17 cellular contexts compared by ENCODE assay signal in genomic region chr5:175800656-175801081, GRCh38.
DNase-seq lines count a peak whose midpoint lies in the region; ATAC-seq, FAIRE-seq and TF ChIP-seq lines count a peak whose summit lies in the region.
"Had no signal": no experiment of that assay in that cellular context is flagged by ENCODE, and none has a peak within 500 bp of the region (broad histone marks: within the 10 kb centered on the region; RNA-seq: fewer than 3 reads in every experiment).

No MANE protein-coding gene starts in this region.

- no peak for TF ChIP-seq EP300 in H1 (IDR thresholded peaks at IDR 0.05; ENCODE audit: borderline replicate concordance in 1 of 2, low read depth in 2 of 2, low read length in 2 of 2)

- H2BK12ac ChIP-seq in H1 (ENCODE audit: low read depth, low read length), result no peak overlapping the region

- ATAC-seq in HCT116 (peak; percentile 32), HG03196 (IDR thresholded peaks at IDR 0.05; ENCODE audit: unreplicated experiment) (no peak), HG02623 (IDR thresholded peaks at IDR 0.05; ENCODE audit: unreplicated experiment) (no peak)
- ATAC-seq in activated naive CD8-positive, alpha-beta T cell treated with anti-CD3 and anti-CD28 coated beads, Interleukin-2, amount 50 U/mL, for 24 hours, result no peak
- ATAC-seq in activated CD8-positive, alpha-beta memory T cell treated with anti-CD3 and anti-CD28 coated beads, Interleukin-2, amount 10 ng/mL, durations not matched to agents 7 days and 5 days, result no peak

- no peak for DNase-seq in HCT116 (ENCODE audit: low read depth, low spot score)
- DNase-seq in RCC 7860 (ENCODE audit: low spot score), result peak; percentile 33
- DNase-seq in H1 (ENCODE audit: low read depth in 1 of 2, low spot score in 2 of 2), result no peak
- DNase-seq in activated naive CD8-positive, alpha-beta T cell treated with anti-CD3 and anti-CD28 coated beads, Interleukin-2, amount 50 U/mL, for 24 hours, result no peak
- DNase-seq in activated CD8-positive, alpha-beta memory T cell treated with anti-CD3 and anti-CD28 coated beads, Interleukin-2, amount 10 ng/mL, durations not matched to agents 7 days and 5 days, result no peak
- DNase-seq: immature natural killer cell; MM.1S; NCI-H526 treated with DMSO at 0.1 percent for 48 hours; stimulated activated CD4-positive, alpha-beta T cell treated with anti-CD3 and anti-CD28 coated beads, Interleukin-4, amount 100 ng/mL, for 1 hour; stimulated activated naive CD4-positive, alpha-beta T cell treated with Interleukin-2 at 50 U/mL for 16 hours had no signal

- no peaks in the 10 kb centered on the region for H3K79me1 ChIP-seq in H1 (ENCODE audit: low read depth, low read length)

- H3K23me2 ChIP-seq in H1 (ENCODE audit: low read depth, low read length), result peaks cover 13% of the 10 kb centered on the region; the same call in 1 of the 2 replicates

- H2AFZ ChIP-seq in ACC112 (ENCODE audit: low read length, unreplicated experiment), result no peak overlapping the region
- peak overlapping the region; percentile 73 for H2AFZ ChIP-seq in HCT116 (ENCODE audit: low read depth, low read length, poor library complexity, severe bottlenecking)
- no peak overlapping the region for H2AFZ ChIP-seq in H1 (ENCODE audit: low read length)

- TF ChIP-seq RAD21 in HCT116 (IDR thresholded peaks at IDR 0.05; ENCODE audit: low read depth) (no peak), H1 (IDR thresholded peaks at IDR 0.05 in 1 of 2, conservative IDR thresholded peaks at IDR 0.05 in 1 of 2; ENCODE audit: low read depth in 2 of 2, low read length in 2 of 2) (no peak)

- H3K9ac ChIP-seq in HCT116 (ENCODE audit: low read length) (no peak overlapping the region), H1 (replicated peaks in 1 of 4; ENCODE audit: extremely low read depth in 1 of 4, low read depth in 3 of 4, low read length in 3 of 4) (no peak overlapping the region)

- 69% methylated on average over 5 of the region's 5 CpGs; no CpG with 5 or more reads in 1 of the 2 experiments for WGBS in H1 (ENCODE audit: extremely low coverage in 1 of 2, insufficient coverage in 1 of 2, insufficient read length in 1 of 2, insufficient replicate concordance in 2 of 2, low coverage in 1 of 2, low lambda C conversion rate in 2 of 2, missing lambda C conversion rate in 1 of 2), 2 experiments

- H2BK120ac ChIP-seq in H1 (replicated peaks; ENCODE audit: low read depth, low read length), result no peak overlapping the region

- intact Hi-C loops in HCT116 (cut with micrococcal nuclease), result no loop called here

- H3K18ac ChIP-seq in H1 (ENCODE audit: extremely low read depth, low read length), result no peak overlapping the region

- H4K20me1 ChIP-seq in HCT116 (ENCODE audit: insufficient read depth) (no peaks in the 10 kb centered on the region), H1 (replicated peaks in 1 of 2; ENCODE audit: control insufficient read depth in 1 of 2, insufficient read depth in 2 of 2, low read length in 2 of 2) (peaks cover 0 to 6% of the 10 kb centered on the region in 2 experiments)

- TF ChIP-seq CTCF in HCT116 (IDR thresholded peaks at IDR 0.05 in 2 of 3, conservative IDR thresholded peaks at IDR 0.05 in 1 of 3; ENCODE audit: borderline replicate concordance in 1 of 3, insufficient read depth in 1 of 3, low read depth in 2 of 3, low read length in 2 of 3), result no peak
- TF ChIP-seq CTCF in H1 (IDR thresholded peaks at IDR 0.05; ENCODE audit: control extremely low read depth in 1 of 3, insufficient read depth in 1 of 3, low read depth in 1 of 3, low read length in 3 of 3), result no peak

- H3K27ac ChIP-seq in ACC112 (ENCODE audit: low read depth, low read length) (peak overlapping the region; percentile 55; the same call in 1 of the 2 replicates), HCT116 (ENCODE audit: low read depth, low read length) (no peak overlapping the region), H1 (ENCODE audit: low read depth, low read length) (no peak overlapping the region)
- H3K27ac ChIP-seq: epithelial cell of prostate, SK-N-MC had no signal

- H2AK5ac ChIP-seq in H1 (ENCODE audit: low read depth, low read length), result no peak overlapping the region

- H3K27me3 ChIP-seq in ACC112 (ENCODE audit: insufficient read depth, low read length), result peaks cover 50% of the 10 kb centered on the region
- no peaks in the 10 kb centered on the region for H3K27me3 ChIP-seq in HCT116 (ENCODE audit: insufficient read depth, low read length)
- peaks cover 3 to 7% (median 7%) of the 10 kb centered on the region in 4 experiments; a peak in 6 of 7 replicates for H3K27me3 ChIP-seq in H1 (replicated peaks in 1 of 4; ENCODE audit: control insufficient read depth in 3 of 4, extremely low read depth in 1 of 4, insufficient read depth in 3 of 4, low read length in 3 of 4)

- no peaks in the 10 kb centered on the region for H3K9me3 ChIP-seq in HCT116 (ENCODE audit: control insufficient read depth in 1 of 2, insufficient read depth in 1 of 2, low read depth in 1 of 2, low read length in 2 of 2)
- no peaks in the 10 kb centered on the region for H3K9me3 ChIP-seq in H1 (ENCODE audit: insufficient read depth in 2 of 2, low read depth in 1 of 2, low read length in 1 of 2)

- no peak overlapping the region for H3K27ac Mint-ChIP-seq in activated naive CD8-positive, alpha-beta T cell treated with anti-CD3 and anti-CD28 coated beads, Interleukin-2, amount 50 U/mL, for 24 hours
- H3K27ac Mint-ChIP-seq in activated CD8-positive, alpha-beta memory T cell treated with anti-CD3 and anti-CD28 coated beads, Interleukin-2, amount 10 ng/mL, durations not matched to agents 7 days and 5 days, result no peak overlapping the region
- H3K27ac Mint-ChIP-seq: B cell, immature natural killer cell had no signal

- H3K4me1 Mint-ChIP-seq in activated naive CD8-positive, alpha-beta T cell treated with anti-CD3 and anti-CD28 coated beads, Interleukin-2, amount 50 U/mL, for 24 hours, result peaks cover 5% of the 10 kb centered on the region
- peaks cover 6% of the 10 kb centered on the region for H3K4me1 Mint-ChIP-seq in activated CD8-positive, alpha-beta memory T cell treated with anti-CD3 and anti-CD28 coated beads, Interleukin-2, amount 10 ng/mL, durations not matched to agents 7 days and 5 days

- H2BK20ac ChIP-seq in H1 (ENCODE audit: low read length), result no peak overlapping the region

- no peak overlapping the region for H4K8ac ChIP-seq in H1 (ENCODE audit: extremely low read depth, insufficient read depth, low read length)

- H2BK15ac ChIP-seq in H1 (ENCODE audit: low read length), result no peak overlapping the region

- no peak overlapping the region for H3K56ac ChIP-seq in H1 (replicated peaks; ENCODE audit: insufficient read length, low read depth, low read length)

- CTCF ChIA-PET in HCT116 (lab: Charles Lee), result no interaction called here
- CTCF ChIA-PET in H1 (lab: Charles Lee; ENCODE audit: partially characterized antibody), result interaction anchor here (0.6 to 5.3 kb wide), 6 partner anchors 22 to 107 kb away, joined by 3 to 57 read pairs (median 4); partner anchors contain the start of gene CPLX2
- CTCF ChIA-PET in activated CD8-positive, alpha-beta memory T cell treated with anti-CD3 and anti-CD28 coated beads, Interleukin-2, amount 10 ng/mL, durations not matched to agents 7 days and 5 days (lab: Charles Lee), result no interaction called here

- TF ChIP-seq POLR2A in HCT116 (IDR thresholded peaks at IDR 0.05; ENCODE audit: borderline replicate concordance, extremely low read depth, insufficient read depth, insufficient read length) (no peak), H1 (IDR thresholded peaks at IDR 0.05; ENCODE audit: control extremely low read depth in 1 of 2, low read depth in 2 of 2, low read length in 2 of 2) (no peak)

- no peak overlapping the region for H2BK5ac ChIP-seq in H1 (ENCODE audit: low read depth, low read length)

- peaks cover 54% of the 10 kb centered on the region for H3K27me3 Mint-ChIP-seq in activated naive CD8-positive, alpha-beta T cell treated with anti-CD3 and anti-CD28 coated beads, Interleukin-2, amount 50 U/mL, for 24 hours
- H3K27me3 Mint-ChIP-seq in activated CD8-positive, alpha-beta memory T cell treated with anti-CD3 and anti-CD28 coated beads, Interleukin-2, amount 10 ng/mL, durations not matched to agents 7 days and 5 days, result peaks cover 44% of the 10 kb centered on the region

- H3K36me3 Mint-ChIP-seq in activated naive CD8-positive, alpha-beta T cell treated with anti-CD3 and anti-CD28 coated beads, Interleukin-2, amount 50 U/mL, for 24 hours (ENCODE audit: low read depth), result no peaks in the 10 kb centered on the region
- no peaks in the 10 kb centered on the region for H3K36me3 Mint-ChIP-seq in activated CD8-positive, alpha-beta memory T cell treated with anti-CD3 and anti-CD28 coated beads, Interleukin-2, amount 10 ng/mL, durations not matched to agents 7 days and 5 days
- H3K36me3 Mint-ChIP-seq: immature natural killer cell had no signal

- RAD21 ChIA-PET in HCT116 (lab: Charles Lee; ENCODE audit: low non-redundant PET in 1 of 2, low total read pairs in 2 of 2, uncharacterized antibody in 2 of 2, unreplicated experiment in 2 of 2), result no interaction called here

- no peak overlapping the region for H3K23ac ChIP-seq in H1 (ENCODE audit: insufficient read length)

- FAIRE-seq in RCC 7860 (lab: Jason Lieb, UNC) (no peak), H1 (lab: Jason Lieb, UNC) (no peak)
- FAIRE-seq: G401.6 had no signal

- H3K14ac ChIP-seq in H1 (ENCODE audit: insufficient read length), result no peak overlapping the region

- peaks cover 3% of the 10 kb centered on the region for H3K9me3 Mint-ChIP-seq in activated naive CD8-positive, alpha-beta T cell treated with anti-CD3 and anti-CD28 coated beads, Interleukin-2, amount 50 U/mL, for 24 hours
- H3K9me3 Mint-ChIP-seq in activated CD8-positive, alpha-beta memory T cell treated with anti-CD3 and anti-CD28 coated beads, Interleukin-2, amount 10 ng/mL, durations not matched to agents 7 days and 5 days (ENCODE audit: low read depth), result no peaks in the 10 kb centered on the region

- H3K4me2 ChIP-seq in HCT116 (ENCODE audit: low read length) (peak overlapping the region; percentile 38), H1 (ENCODE audit: insufficient read depth in 1 of 2, low read depth in 2 of 2, low read length in 2 of 2) (no peak overlapping the region)

- H4K91ac ChIP-seq in H1 (replicated peaks; ENCODE audit: insufficient read length, low read length), result no peak overlapping the region

- no peak overlapping the region for H4K5ac ChIP-seq in H1 (ENCODE audit: insufficient read length, low read depth, low read length)

- H3K9me2 ChIP-seq in HCT116 (ENCODE audit: insufficient read depth), result no peaks in the 10 kb centered on the region

- H3K36me3 ChIP-seq in ACC112 (ENCODE audit: insufficient read depth, low read length), result no peaks in the 10 kb centered on the region
- H3K36me3 ChIP-seq in HCT116 (ENCODE audit: control insufficient read depth in 1 of 2, insufficient read depth in 2 of 2, low read length in 2 of 2), result no peaks in the 10 kb centered on the region
- H3K36me3 ChIP-seq in H1 (ENCODE audit: control insufficient read depth in 2 of 4, insufficient read depth in 4 of 4, low read length in 3 of 4), result no peaks in the 10 kb centered on the region

- no peak overlapping the region for H3K4me3 Mint-ChIP-seq in activated naive CD8-positive, alpha-beta T cell treated with anti-CD3 and anti-CD28 coated beads, Interleukin-2, amount 50 U/mL, for 24 hours
- H3K4me3 Mint-ChIP-seq in activated CD8-positive, alpha-beta memory T cell treated with anti-CD3 and anti-CD28 coated beads, Interleukin-2, amount 10 ng/mL, durations not matched to agents 7 days and 5 days, result no peak overlapping the region
- H3K4me3 Mint-ChIP-seq: B cell, immature natural killer cell had no signal

- H3K79me2 ChIP-seq in ACC112 (ENCODE audit: control insufficient read depth, insufficient read depth, low read length, unreplicated experiment), result no peaks in the 10 kb centered on the region
- no peaks in the 10 kb centered on the region for H3K79me2 ChIP-seq in HCT116 (ENCODE audit: insufficient read depth, low read length)
- H3K79me2 ChIP-seq in H1 (ENCODE audit: control insufficient read depth in 1 of 2, insufficient read depth in 2 of 2, low read length in 2 of 2), result no peaks in the 10 kb centered on the region

- POLR2A ChIA-PET in HCT116 (lab: Charles Lee) (no interaction called here), H1 (lab: Charles Lee; ENCODE audit: partially characterized antibody) (no interaction called here)

- H3K4ac ChIP-seq in H1 (replicated peaks; ENCODE audit: insufficient read length, low read depth, low read length), result no peak overlapping the region

- H3K4me3 ChIP-seq in ACC112 (ENCODE audit: low read depth, low read length) (no peak overlapping the region), HCT116 (replicated peaks in 1 of 2; ENCODE audit: low read depth in 1 of 2, low read length in 2 of 2) (no peak overlapping the region), H1 (ENCODE audit: extremely low read depth in 1 of 4, insufficient read depth in 2 of 4, low read depth in 3 of 4, low read length in 4 of 4) (no peak overlapping the region)
- H3K4me3 ChIP-seq: SK-N-MC had no signal

- no TSS peak for BruUV-seq in HCT116 (replicated peaks; lab: Mats Ljungman, UMichigan)

- H3K4me1 ChIP-seq in ACC112 (ENCODE audit: control insufficient read depth, insufficient read depth, low read length, unreplicated experiment), result peaks cover 14% of the 10 kb centered on the region
- H3K4me1 ChIP-seq in HCT116 (ENCODE audit: control insufficient read depth in 1 of 2, insufficient read depth in 2 of 2, low read length in 2 of 2), result peaks cover 0 to 36% of the 10 kb centered on the region in 2 experiments; a peak in 2 of 4 replicates
- H3K4me1 ChIP-seq in H1 (replicated peaks in 1 of 4; ENCODE audit: control insufficient read depth in 3 of 4, insufficient read depth in 4 of 4, low read length in 3 of 4), result peaks cover 2 to 12% (median 11%) of the 10 kb centered on the region in 4 experiments; a peak in 6 of 7 replicates
